26 cellular contexts compared by ENCODE assay signal in genomic region chr20:50182336-50182735, GRCh38.
"Had no signal": no experiment of that assay in that cellular context is flagged by ENCODE, and none has a peak within 500 bp of the region (broad histone marks: within the 10 kb centered on the region; RNA-seq: fewer than 3 reads in every experiment).

No MANE protein-coding gene starts in this region.

- DNase-seq: nephron progenitor cell; occipital lobe; ovary; psoas muscle; right cardiac atrium; right lobe of liver; sigmoid colon; small intestine; stimulated activated CD4-positive, alpha-beta T cell treated with anti-CD3 and anti-CD28 coated beads, Interleukin-15, amount 100 ng/mL, for 24 hours; stimulated activated CD4-positive, alpha-beta T cell treated with anti-CD3 and anti-CD28 coated beads, Interleukin-2, amount 100 ng/mL, for 24 hours; stimulated activated CD4-positive, alpha-beta T cell treated with anti-CD3 and anti-CD28 coated beads, Interleukin-2, amount 100 ng/mL, for 48 hours; stimulated activated CD4-positive, alpha-beta T cell treated with anti-CD3 and anti-CD28 coated beads, Interleukin-4, amount 100 ng/mL, for 24 hours; stimulated activated naive B cell treated with anti-CD40 and anti-IgM and Interleukin-4, amounts not matched to agents 10 μg/mL and 1 μg/mL and 100 μg/mL, for 72 hours; stimulated activated naive CD4-positive, alpha-beta T cell treated with Interleukin-2 at 50 U/mL for 16 hours; stomach; thyroid gland; trophoblast cell; upper lobe of left lung had no signal

- H3K27ac ChIP-seq: ovary, parathyroid adenoma, psoas muscle, right lobe of liver, sigmoid colon, stomach, thoracic aorta, thyroid gland, tibial nerve, upper lobe of left lung, vagina had no signal

- H3K36me3 Mint-ChIP-seq: natural killer cell treated with Interleukin-12 subunit alpha and Interleukin-12 subunit beta and Interleukin-15 and Interleukin-18, amount 100 ng/mL, for 72 hours; stimulated activated effector memory CD8-positive, alpha-beta T cell treated with anti-CD3 and anti-CD28 coated beads, Interleukin-12 subunit alpha, Interleukin-12 subunit beta, amount 100 ng/mL, for 72 hours; stimulated activated naive B cell treated with anti-CD40 and anti-IgM and Interleukin-4, amounts not matched to agents 10 μg/mL and 1 μg/mL and 100 μg/mL, for 72 hours had no signal

- H3K4me3 ChIP-seq: ovary, psoas muscle, right lobe of liver, sigmoid colon, stomach, thoracic aorta, thyroid gland, tibial nerve, upper lobe of left lung, vagina had no signal

- H3K36me3 ChIP-seq: ovary, right lobe of liver, sigmoid colon, stomach, thoracic aorta, thyroid gland, tibial nerve, upper lobe of left lung, vagina had no signal

- H3K27ac Mint-ChIP-seq: natural killer cell treated with Interleukin-12 subunit alpha and Interleukin-12 subunit beta and Interleukin-15 and Interleukin-18, amount 100 ng/mL, for 72 hours; stimulated activated effector memory CD8-positive, alpha-beta T cell treated with anti-CD3 and anti-CD28 coated beads, Interleukin-12 subunit alpha, Interleukin-12 subunit beta, amount 100 ng/mL, for 72 hours; stimulated activated naive B cell treated with anti-CD40 and anti-IgM and Interleukin-4, amounts not matched to agents 10 μg/mL and 1 μg/mL and 100 μg/mL, for 72 hours; stimulated activated naive CD8-positive, alpha-beta T cell treated with anti-CD3 and anti-CD28 coated beads, Interleukin-15, Interleukin-2, amounts not matched to agents 100 ng/mL and 50 ng/mL, for 24 hours had no signal

- H3K4me3 Mint-ChIP-seq: natural killer cell treated with Interleukin-12 subunit alpha and Interleukin-12 subunit beta and Interleukin-15 and Interleukin-18, amount 100 ng/mL, for 72 hours; nephron progenitor cell; neural crest cell; stimulated activated effector memory CD8-positive, alpha-beta T cell treated with anti-CD3 and anti-CD28 coated beads, Interleukin-12 subunit alpha, Interleukin-12 subunit beta, amount 100 ng/mL, for 72 hours; stimulated activated naive B cell treated with anti-CD40 and anti-IgM and Interleukin-4, amounts not matched to agents 10 μg/mL and 1 μg/mL and 100 μg/mL, for 72 hours; stimulated activated naive CD8-positive, alpha-beta T cell treated with anti-CD3 and anti-CD28 coated beads, Interleukin-15, Interleukin-2, amounts not matched to agents 100 ng/mL and 50 ng/mL, for 24 hours had no signal

- H3K27me3 ChIP-seq: ovary, right lobe of liver, sigmoid colon, stomach, thyroid gland, tibial nerve, upper lobe of left lung, vagina had no signal

- H3K9me3 ChIP-seq: ovary, psoas muscle, right lobe of liver, sigmoid colon, stomach, thoracic aorta, thyroid gland, tibial nerve, upper lobe of left lung, vagina had no signal

- H3K4me1 ChIP-seq: parathyroid adenoma, psoas muscle had no signal

- H3K9me3 Mint-ChIP-seq: natural killer cell treated with Interleukin-12 subunit alpha and Interleukin-12 subunit beta and Interleukin-15 and Interleukin-18, amount 100 ng/mL, for 72 hours; neural crest cell; stimulated activated effector memory CD8-positive, alpha-beta T cell treated with anti-CD3 and anti-CD28 coated beads, Interleukin-12 subunit alpha, Interleukin-12 subunit beta, amount 100 ng/mL, for 72 hours; stimulated activated naive B cell treated with anti-CD40 and anti-IgM and Interleukin-4, amounts not matched to agents 10 μg/mL and 1 μg/mL and 100 μg/mL, for 72 hours; stimulated activated naive CD8-positive, alpha-beta T cell treated with anti-CD3 and anti-CD28 coated beads, Interleukin-15, Interleukin-2, amounts not matched to agents 100 ng/mL and 50 ng/mL, for 24 hours had no signal
